1 cellular context compared by ENCODE assay signal in genomic region chr11:118216621-118217526, GRCh38.
TF ChIP-seq lines count a peak whose summit lies in the region.

No MANE protein-coding gene starts in this region.

TF ChIP-seq in WTC11, 78 proteins besides CTCF, POLR2A, EP300 and RAD21 (continued from another document):
- TF ChIP-seq, protein P1, sequence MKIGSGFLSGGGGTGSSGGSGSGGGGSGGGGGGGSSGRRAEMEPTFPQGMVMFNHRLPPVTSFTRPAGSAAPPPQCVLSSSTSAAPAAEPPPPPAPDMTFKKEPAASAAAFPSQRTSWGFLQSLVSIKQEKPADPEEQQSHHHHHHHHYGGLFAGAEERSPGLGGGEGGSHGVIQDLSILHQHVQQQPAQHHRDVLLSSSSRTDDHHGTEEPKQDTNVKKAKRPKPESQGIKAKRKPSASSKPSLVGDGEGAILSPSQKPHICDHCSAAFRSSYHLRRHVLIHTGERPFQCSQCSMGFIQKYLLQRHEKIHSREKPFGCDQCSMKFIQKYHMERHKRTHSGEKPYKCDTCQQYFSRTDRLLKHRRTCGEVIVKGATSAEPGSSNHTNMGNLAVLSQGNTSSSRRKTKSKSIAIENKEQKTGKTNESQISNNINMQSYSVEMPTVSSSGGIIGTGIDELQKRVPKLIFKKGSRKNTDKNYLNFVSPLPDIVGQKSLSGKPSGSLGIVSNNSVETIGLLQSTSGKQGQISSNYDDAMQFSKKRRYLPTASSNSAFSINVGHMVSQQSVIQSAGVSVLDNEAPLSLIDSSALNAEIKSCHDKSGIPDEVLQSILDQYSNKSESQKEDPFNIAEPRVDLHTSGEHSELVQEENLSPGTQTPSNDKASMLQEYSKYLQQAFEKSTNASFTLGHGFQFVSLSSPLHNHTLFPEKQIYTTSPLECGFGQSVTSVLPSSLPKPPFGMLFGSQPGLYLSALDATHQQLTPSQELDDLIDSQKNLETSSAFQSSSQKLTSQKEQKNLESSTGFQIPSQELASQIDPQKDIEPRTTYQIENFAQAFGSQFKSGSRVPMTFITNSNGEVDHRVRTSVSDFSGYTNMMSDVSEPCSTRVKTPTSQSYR (CRISPR knock-in tag; IDR thresholded peaks at IDR 0.05), result no peak
- TF ChIP-seq, protein P2, sequence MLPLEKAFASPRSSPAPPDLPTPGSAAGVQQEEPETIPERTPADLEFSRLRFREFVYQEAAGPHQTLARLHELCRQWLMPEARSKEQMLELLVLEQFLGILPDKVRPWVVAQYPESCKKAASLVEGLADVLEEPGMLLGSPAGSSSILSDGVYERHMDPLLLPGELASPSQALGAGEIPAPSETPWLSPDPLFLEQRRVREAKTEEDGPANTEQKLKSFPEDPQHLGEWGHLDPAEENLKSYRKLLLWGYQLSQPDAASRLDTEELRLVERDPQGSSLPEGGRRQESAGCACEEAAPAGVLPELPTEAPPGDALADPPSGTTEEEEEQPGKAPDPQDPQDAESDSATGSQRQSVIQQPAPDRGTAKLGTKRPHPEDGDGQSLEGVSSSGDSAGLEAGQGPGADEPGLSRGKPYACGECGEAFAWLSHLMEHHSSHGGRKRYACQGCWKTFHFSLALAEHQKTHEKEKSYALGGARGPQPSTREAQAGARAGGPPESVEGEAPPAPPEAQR (CRISPR knock-in tag; IDR thresholded peaks at IDR 0.05), result no peak
